ENCODE assay signal across 12 cellular contexts in the genomic region with DNA sequence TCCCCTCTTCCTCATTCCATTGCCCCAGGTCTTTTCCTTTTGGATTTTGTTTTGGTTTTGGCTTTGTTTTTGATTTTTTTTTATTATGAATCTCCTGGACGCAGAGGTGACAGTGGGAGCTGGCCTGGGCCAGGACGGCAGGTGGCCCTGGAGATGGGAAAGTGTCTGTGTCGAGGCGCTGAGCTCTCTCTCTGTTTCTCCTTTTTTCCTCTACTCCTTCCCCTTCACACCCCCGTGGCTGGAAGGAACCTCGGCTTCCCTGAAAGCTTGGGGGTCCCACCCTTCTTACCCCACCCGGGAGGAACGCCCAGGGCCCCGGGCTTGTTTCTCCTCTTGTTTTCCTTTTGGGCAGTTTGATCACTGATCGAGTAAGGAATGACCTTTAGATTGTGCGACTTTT. TPM values are rescaled to one million over a fixed set of nuclear protein-coding genes. Genes with fewer than 3 reads are reported as not detected.
DNase-seq lines count a peak whose midpoint lies in the region; ATAC-seq and TF ChIP-seq lines count a peak whose summit lies in the region.
"Had no signal": no experiment of that assay in that cellular context is flagged by ENCODE, and none has a peak within 500 bp of the region (broad histone marks: within the 10 kb centered on the region; RNA-seq: fewer than 3 reads in every experiment).

No MANE protein-coding gene starts in this region.

- H3K4me3 Mint-ChIP-seq in CD4-positive, alpha-beta T cell, result no peak overlapping the region
- H3K4me3 Mint-ChIP-seq: memory B cell had no signal

- H3K36me3 ChIP-seq in Peyer's patch, result peaks cover 0 to 56% (median 0%) of the 10 kb centered on the region in 3 donors
- peaks cover 14 to 64% (median 29%) of the 10 kb centered on the region in 3 donors for H3K36me3 ChIP-seq in esophagus squamous epithelium
- peaks cover 23% of the 10 kb centered on the region for H3K36me3 ChIP-seq in rectal smooth muscle tissue (ENCODE audit: control insufficient read depth, insufficient read depth, low read length)

- H3K27ac Mint-ChIP-seq in CD4-positive, alpha-beta T cell, result peak overlapping the region; percentile 82
- H3K27ac Mint-ChIP-seq: memory B cell had no signal

- H3K36me3 Mint-ChIP-seq in CD4-positive, alpha-beta T cell (ENCODE audit: low read depth), result peaks cover 62% of the 10 kb centered on the region

- no peaks in the 10 kb centered on the region for H3K9me3 Mint-ChIP-seq in CD4-positive, alpha-beta T cell
- H3K9me3 Mint-ChIP-seq: memory B cell had no signal

- TF ChIP-seq CTCF in CD4-positive, alpha-beta T cell (IDR thresholded peaks at IDR 0.05), result no peak
- TF ChIP-seq CTCF in Peyer's patch (IDR thresholded peaks at IDR 0.05) (no peak), esophagus squamous epithelium (IDR thresholded peaks at IDR 0.05) (no peak)

- peak overlapping the region; percentile 17 for H3K9ac ChIP-seq in rectal smooth muscle tissue (ENCODE audit: low read length)

- H3K9me3 ChIP-seq in CD4-positive, alpha-beta T cell (ENCODE audit: control insufficient read depth, low read length), result no peaks in the 10 kb centered on the region
- H3K9me3 ChIP-seq in Peyer's patch (no peaks in the 10 kb centered on the region), esophagus squamous epithelium (no peaks in the 10 kb centered on the region)

- H3K27me3 ChIP-seq in CD4-positive, alpha-beta T cell (ENCODE audit: control insufficient read depth, insufficient read depth, low read length), result no peaks in the 10 kb centered on the region
- H3K27me3 ChIP-seq in Peyer's patch, result no peaks in the 10 kb centered on the region
- no peaks in the 10 kb centered on the region for H3K27me3 ChIP-seq in esophagus squamous epithelium
- no peaks in the 10 kb centered on the region for H3K27me3 ChIP-seq in rectal smooth muscle tissue (ENCODE audit: control insufficient read depth, insufficient read depth, low read length)

- no peak overlapping the region for H3K27ac ChIP-seq in CD4-positive, alpha-beta T cell (ENCODE audit: low read depth, low read length)
- H3K27ac ChIP-seq in Peyer's patch (peak overlapping the region in 3 of 4 donors; percentile 50 to 72 (median 50)), esophagus squamous epithelium (peak overlapping the region in 3 of 4 donors; percentile 8 to 70 (median 69)), rectal smooth muscle tissue (ENCODE audit: low read depth, low read length) (no peak overlapping the region)

- no peak for DNase-seq in CD4-positive, alpha-beta T cell
- no peak for DNase-seq in Peyer's patch
- DNase-seq in esophagus squamous epithelium (lab: John Stamatoyannopoulos, UW), result no peak
- DNase-seq in AML-193 (lab: John Stamatoyannopoulos, UW), result no peak
- DNase-seq in NCI-H526 (lab: John Stamatoyannopoulos, UW), result no peak
- DNase-seq: activated CD4-positive, alpha-beta T cell treated with anti-CD3 and anti-CD28 coated beads, Interleukin-2, amount 50 U/mL, for 1 hour; Calu3; MV-4-11 had no signal

- no peaks in the 10 kb centered on the region for H3K27me3 Mint-ChIP-seq in CD4-positive, alpha-beta T cell
- H3K27me3 Mint-ChIP-seq: memory B cell had no signal

- ATAC-seq in CD4-positive, alpha-beta T cell (ENCODE audit: poor library complexity), result no peak
- no peak for ATAC-seq in HG02852 (IDR thresholded peaks at IDR 0.05; ENCODE audit: unreplicated experiment)
- no peak for ATAC-seq in HG03025 (IDR thresholded peaks at IDR 0.05; ENCODE audit: low FRiP score, unreplicated experiment)

- TF ChIP-seq POLR2A in Peyer's patch (IDR thresholded peaks at IDR 0.05), result no peak
- no peak for TF ChIP-seq POLR2A in esophagus squamous epithelium (IDR thresholded peaks at IDR 0.05)

- CTCF ChIA-PET in CD4-positive, alpha-beta T cell (lab: Charles Lee), result interaction anchor here (0.7 to 2.0 kb wide), 2 partner anchors 13 to 17 kb away, joined by 3 to 5 read pairs; a partner anchor contains a TSS

- H3K4me3 ChIP-seq in Peyer's patch (no peak overlapping the region), esophagus squamous epithelium (no peak overlapping the region), rectal smooth muscle tissue (ENCODE audit: low read length) (no peak overlapping the region)

- 46 to 55% methylated on average over 11 of the region's 11 CpGs for WGBS in esophagus squamous epithelium, 2 donors

- intact Hi-C loops in CD4-positive, alpha-beta T cell (cut with DNase I, micrococcal nuclease), result no loop called here
- intact Hi-C loops in esophagus squamous epithelium (cut with DNase I), result no loop called here

- peaks cover 9 to 67% (median 27%) of the 10 kb centered on the region in 4 donors for H3K4me1 ChIP-seq in Peyer's patch
- peaks cover 29 to 86% (median 35%) of the 10 kb centered on the region in 3 donors for H3K4me1 ChIP-seq in esophagus squamous epithelium
- peaks cover 3% of the 10 kb centered on the region for H3K4me1 ChIP-seq in rectal smooth muscle tissue (ENCODE audit: control insufficient read depth, insufficient read depth, low read length)

- POLR2A ChIA-PET in CD4-positive, alpha-beta T cell (lab: Charles Lee), result interaction anchor here (1.1 to 10.1 kb wide), 3 partner anchors 10 to 17 kb away, joined by 3 to 121 read pairs (median 5); a partner anchor contains a TSS

- peaks cover 61% of the 10 kb centered on the region for H3K4me1 Mint-ChIP-seq in CD4-positive, alpha-beta T cell (ENCODE audit: low read depth)

RNA-seq across cellular contexts. Expression of a gene that starts 13.2 kb away (rescaled TPM):
- total RNA-seq in CD4-positive, alpha-beta T cell, result 10 to 100 TPM; 80.9 to 81.6 TPM
- 100 to 1,000 TPM in 3 of 4 donors, 10 to 100 TPM in 1; 88.3 to 154 (median 119) TPM for total RNA-seq in Peyer's patch
- total RNA-seq in esophagus squamous epithelium, result 10 to 100 TPM; 27.6 to 75.9 (median 48.8) TPM

RNA-seq across cellular contexts. Expression of a gene that starts 56.7 kb away (rescaled TPM):
- total RNA-seq in CD4-positive, alpha-beta T cell, result 1 to 10 TPM in 1 of 2 experiments, under 1 TPM in 1; 0.99 to 1.3 TPM
- total RNA-seq in Peyer's patch, result 1 to 10 TPM; 1.4 to 9.1 (median 2.4) TPM
- 1 to 10 TPM in 3 of 4 donors, under 1 TPM in 1; 0.87 to 5.0 (median 2.2) TPM for total RNA-seq in esophagus squamous epithelium

RNA-seq across cellular contexts. Expression of a gene that starts 57.0 kb away (rescaled TPM):
- total RNA-seq in CD4-positive, alpha-beta T cell, result 1 to 10 TPM; 6.4 to 7.6 TPM
- 10 to 100 TPM in 1 of 4 donors, 1 to 10 TPM in 3; 1.9 to 37.1 (median 8.0) TPM for total RNA-seq in Peyer's patch
- 1 to 10 TPM; 1.4 to 7.8 (median 3.6) TPM for total RNA-seq in esophagus squamous epithelium

Comparison
In these comparisons a context has a peak if more than half of its experiments do, and no peak if none do; other contexts are left out.
1. H3K27ac ChIP-seq: peak in Peyer's patch (3 of 4) and esophagus squamous epithelium (3 of 4); none in CD4-positive, alpha-beta T cell (single experiment) and rectal smooth muscle tissue (single experiment).